ENCODE assay signal across 10 cellular contexts in genomic region chr6:90269334-90269733, GRCh38.
"Had no signal": no experiment of that assay in that cellular context is flagged by ENCODE, and none has a peak within 500 bp of the region (broad histone marks: within the 10 kb centered on the region; RNA-seq: fewer than 3 reads in every experiment).

No MANE protein-coding gene starts in this region.

- H3K4me1 ChIP-seq: gastroesophageal sphincter, left ventricle myocardium inferior, tibial artery, vagina had no signal

- H3K36me3 ChIP-seq: brain microvascular endothelial cell, gastroesophageal sphincter, tibial artery, vagina had no signal

- H3K27me3 Mint-ChIP-seq: memory B cell had no signal

- H3K27me3 ChIP-seq: brain microvascular endothelial cell, gastroesophageal sphincter, tibial artery, vagina had no signal

- H3K9me3 ChIP-seq: tibial artery had no signal

- H3K4me3 ChIP-seq: gastroesophageal sphincter, left ventricle myocardium inferior, tibial artery, vagina had no signal

- DNase-seq: activated gamma-delta T cell; brain microvascular endothelial cell; effector memory CD4-positive, alpha-beta T cell; kidney; left ventricle myocardium inferior; stimulated activated CD4-positive, alpha-beta T cell treated with anti-CD3 and anti-CD28 coated beads, Interleukin-4, amount 100 ng/mL, for 24 hours; tibial artery had no signal

- ATAC-seq: gastroesophageal sphincter had no signal

- H3K9me3 Mint-ChIP-seq: memory B cell had no signal

- H3K4me3 Mint-ChIP-seq: memory B cell had no signal

- H3K27ac ChIP-seq: brain microvascular endothelial cell, gastroesophageal sphincter, left ventricle myocardium inferior, tibial artery, vagina had no signal
